Comparison of ENCODE assay signal across 1 cellular context in the genomic region with DNA sequence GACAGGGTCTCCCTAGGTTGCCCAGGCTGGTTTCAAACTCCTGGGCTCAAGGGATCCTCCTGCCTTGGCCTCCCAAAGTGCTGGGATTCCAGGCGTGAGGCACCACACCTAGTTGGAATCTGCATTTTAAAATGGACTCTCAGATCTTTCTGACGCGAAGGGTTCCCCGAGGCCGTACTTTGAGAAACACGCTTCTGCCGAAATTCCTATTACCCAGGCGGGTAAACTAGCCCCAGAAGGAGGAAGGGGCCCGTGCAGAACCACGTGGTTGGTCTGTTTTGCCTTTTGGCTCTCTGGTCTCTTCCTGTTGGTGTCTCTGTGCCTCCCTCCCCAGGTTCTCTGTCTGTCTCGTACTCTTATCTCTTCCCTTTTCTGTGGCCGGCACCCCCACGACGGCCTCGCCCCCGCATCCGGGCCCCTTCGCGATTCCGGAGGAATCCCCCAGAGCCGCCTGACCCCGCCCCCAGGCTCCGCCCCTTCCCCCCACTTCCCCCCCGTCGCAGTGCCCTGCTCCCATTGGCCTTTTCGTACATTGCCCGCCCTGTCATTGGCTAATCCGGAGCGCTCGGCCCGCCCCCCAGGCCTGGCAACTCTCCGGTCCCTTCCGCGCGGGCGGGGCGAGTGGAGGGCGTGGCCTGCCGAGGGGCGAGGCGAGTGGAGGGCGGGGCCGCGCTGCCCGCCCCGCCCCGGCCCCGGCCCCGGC.
A peak's percentile ranks its signal among the peaks of the same experiment; 100 is the strongest.
TF ChIP-seq lines count a peak whose summit lies in the region.

A gene (plus strand): TSS at position 689 of the 703 bp plus-strand sequence. CDS start 12,354 bp downstream, outside the sequence.

TF ChIP-seq in WTC11, 78 proteins besides CTCF, POLR2A, EP300 and RAD21 (continued from another document):
- TF ChIP-seq FOXP1 (CRISPR knock-in tag; IDR thresholded peaks at IDR 0.05; ENCODE audit: borderline replicate concordance), result no peak
- TF ChIP-seq SMAD3 (CRISPR knock-in tag; IDR thresholded peaks at IDR 0.05; ENCODE audit: borderline replicate concordance), result no peak
- TF ChIP-seq, protein P1, sequence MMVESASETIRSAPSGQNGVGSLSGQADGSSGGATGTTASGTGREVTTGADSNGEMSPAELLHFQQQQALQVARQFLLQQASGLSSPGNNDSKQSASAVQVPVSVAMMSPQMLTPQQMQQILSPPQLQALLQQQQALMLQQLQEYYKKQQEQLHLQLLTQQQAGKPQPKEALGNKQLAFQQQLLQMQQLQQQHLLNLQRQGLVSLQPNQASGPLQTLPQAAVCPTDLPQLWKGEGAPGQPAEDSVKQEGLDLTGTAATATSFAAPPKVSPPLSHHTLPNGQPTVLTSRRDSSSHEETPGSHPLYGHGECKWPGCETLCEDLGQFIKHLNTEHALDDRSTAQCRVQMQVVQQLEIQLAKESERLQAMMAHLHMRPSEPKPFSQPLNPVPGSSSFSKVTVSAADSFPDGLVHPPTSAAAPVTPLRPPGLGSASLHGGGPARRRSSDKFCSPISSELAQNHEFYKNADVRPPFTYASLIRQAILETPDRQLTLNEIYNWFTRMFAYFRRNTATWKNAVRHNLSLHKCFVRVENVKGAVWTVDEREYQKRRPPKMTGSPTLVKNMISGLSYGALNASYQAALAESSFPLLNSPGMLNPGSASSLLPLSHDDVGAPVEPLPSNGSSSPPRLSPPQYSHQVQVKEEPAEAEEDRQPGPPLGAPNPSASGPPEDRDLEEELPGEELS (CRISPR knock-in tag; IDR thresholded peaks at IDR 0.05), result no peak
- no peak for TF ChIP-seq TEAD4 (CRISPR knock-in tag; IDR thresholded peaks at IDR 0.05)
- TF ChIP-seq, protein P2, sequence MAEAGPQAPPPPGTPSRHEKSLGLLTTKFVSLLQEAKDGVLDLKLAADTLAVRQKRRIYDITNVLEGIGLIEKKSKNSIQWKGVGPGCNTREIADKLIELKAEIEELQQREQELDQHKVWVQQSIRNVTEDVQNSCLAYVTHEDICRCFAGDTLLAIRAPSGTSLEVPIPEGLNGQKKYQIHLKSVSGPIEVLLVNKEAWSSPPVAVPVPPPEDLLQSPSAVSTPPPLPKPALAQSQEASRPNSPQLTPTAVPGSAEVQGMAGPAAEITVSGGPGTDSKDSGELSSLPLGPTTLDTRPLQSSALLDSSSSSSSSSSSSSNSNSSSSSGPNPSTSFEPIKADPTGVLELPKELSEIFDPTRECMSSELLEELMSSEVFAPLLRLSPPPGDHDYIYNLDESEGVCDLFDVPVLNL (CRISPR knock-in tag; IDR thresholded peaks at IDR 0.05; ENCODE audit: borderline replicate concordance, low read depth), result no peak
- TF ChIP-seq, protein P3, sequence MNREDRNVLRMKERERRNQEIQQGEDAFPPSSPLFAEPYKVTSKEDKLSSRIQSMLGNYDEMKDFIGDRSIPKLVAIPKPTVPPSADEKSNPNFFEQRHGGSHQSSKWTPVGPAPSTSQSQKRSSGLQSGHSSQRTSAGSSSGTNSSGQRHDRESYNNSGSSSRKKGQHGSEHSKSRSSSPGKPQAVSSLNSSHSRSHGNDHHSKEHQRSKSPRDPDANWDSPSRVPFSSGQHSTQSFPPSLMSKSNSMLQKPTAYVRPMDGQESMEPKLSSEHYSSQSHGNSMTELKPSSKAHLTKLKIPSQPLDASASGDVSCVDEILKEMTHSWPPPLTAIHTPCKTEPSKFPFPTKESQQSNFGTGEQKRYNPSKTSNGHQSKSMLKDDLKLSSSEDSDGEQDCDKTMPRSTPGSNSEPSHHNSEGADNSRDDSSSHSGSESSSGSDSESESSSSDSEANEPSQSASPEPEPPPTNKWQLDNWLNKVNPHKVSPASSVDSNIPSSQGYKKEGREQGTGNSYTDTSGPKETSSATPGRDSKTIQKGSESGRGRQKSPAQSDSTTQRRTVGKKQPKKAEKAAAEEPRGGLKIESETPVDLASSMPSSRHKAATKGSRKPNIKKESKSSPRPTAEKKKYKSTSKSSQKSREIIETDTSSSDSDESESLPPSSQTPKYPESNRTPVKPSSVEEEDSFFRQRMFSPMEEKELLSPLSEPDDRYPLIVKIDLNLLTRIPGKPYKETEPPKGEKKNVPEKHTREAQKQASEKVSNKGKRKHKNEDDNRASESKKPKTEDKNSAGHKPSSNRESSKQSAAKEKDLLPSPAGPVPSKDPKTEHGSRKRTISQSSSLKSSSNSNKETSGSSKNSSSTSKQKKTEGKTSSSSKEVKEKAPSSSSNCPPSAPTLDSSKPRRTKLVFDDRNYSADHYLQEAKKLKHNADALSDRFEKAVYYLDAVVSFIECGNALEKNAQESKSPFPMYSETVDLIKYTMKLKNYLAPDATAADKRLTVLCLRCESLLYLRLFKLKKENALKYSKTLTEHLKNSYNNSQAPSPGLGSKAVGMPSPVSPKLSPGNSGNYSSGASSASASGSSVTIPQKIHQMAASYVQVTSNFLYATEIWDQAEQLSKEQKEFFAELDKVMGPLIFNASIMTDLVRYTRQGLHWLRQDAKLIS (CRISPR knock-in tag; IDR thresholded peaks at IDR 0.05; ENCODE audit: borderline replicate concordance), result no peak
- TF ChIP-seq CREB1 (CRISPR knock-in tag; IDR thresholded peaks at IDR 0.05), result no peak
- peak; percentile 75 for TF ChIP-seq NFYB (CRISPR knock-in tag; conservative IDR thresholded peaks at IDR 0.05; ENCODE audit: low read depth)
- TF ChIP-seq, protein P4, sequence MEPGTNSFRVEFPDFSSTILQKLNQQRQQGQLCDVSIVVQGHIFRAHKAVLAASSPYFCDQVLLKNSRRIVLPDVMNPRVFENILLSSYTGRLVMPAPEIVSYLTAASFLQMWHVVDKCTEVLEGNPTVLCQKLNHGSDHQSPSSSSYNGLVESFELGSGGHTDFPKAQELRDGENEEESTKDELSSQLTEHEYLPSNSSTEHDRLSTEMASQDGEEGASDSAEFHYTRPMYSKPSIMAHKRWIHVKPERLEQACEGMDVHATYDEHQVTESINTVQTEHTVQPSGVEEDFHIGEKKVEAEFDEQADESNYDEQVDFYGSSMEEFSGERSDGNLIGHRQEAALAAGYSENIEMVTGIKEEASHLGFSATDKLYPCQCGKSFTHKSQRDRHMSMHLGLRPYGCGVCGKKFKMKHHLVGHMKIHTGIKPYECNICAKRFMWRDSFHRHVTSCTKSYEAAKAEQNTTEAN (CRISPR knock-in tag; IDR thresholded peaks at IDR 0.05), result no peak
- TF ChIP-seq, protein P5, sequence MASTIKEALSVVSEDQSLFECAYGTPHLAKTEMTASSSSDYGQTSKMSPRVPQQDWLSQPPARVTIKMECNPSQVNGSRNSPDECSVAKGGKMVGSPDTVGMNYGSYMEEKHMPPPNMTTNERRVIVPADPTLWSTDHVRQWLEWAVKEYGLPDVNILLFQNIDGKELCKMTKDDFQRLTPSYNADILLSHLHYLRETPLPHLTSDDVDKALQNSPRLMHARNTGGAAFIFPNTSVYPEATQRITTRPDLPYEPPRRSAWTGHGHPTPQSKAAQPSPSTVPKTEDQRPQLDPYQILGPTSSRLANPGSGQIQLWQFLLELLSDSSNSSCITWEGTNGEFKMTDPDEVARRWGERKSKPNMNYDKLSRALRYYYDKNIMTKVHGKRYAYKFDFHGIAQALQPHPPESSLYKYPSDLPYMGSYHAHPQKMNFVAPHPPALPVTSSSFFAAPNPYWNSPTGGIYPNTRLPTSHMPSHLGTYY (CRISPR knock-in tag; IDR thresholded peaks at IDR 0.05), result no peak
- TF ChIP-seq, protein P6, sequence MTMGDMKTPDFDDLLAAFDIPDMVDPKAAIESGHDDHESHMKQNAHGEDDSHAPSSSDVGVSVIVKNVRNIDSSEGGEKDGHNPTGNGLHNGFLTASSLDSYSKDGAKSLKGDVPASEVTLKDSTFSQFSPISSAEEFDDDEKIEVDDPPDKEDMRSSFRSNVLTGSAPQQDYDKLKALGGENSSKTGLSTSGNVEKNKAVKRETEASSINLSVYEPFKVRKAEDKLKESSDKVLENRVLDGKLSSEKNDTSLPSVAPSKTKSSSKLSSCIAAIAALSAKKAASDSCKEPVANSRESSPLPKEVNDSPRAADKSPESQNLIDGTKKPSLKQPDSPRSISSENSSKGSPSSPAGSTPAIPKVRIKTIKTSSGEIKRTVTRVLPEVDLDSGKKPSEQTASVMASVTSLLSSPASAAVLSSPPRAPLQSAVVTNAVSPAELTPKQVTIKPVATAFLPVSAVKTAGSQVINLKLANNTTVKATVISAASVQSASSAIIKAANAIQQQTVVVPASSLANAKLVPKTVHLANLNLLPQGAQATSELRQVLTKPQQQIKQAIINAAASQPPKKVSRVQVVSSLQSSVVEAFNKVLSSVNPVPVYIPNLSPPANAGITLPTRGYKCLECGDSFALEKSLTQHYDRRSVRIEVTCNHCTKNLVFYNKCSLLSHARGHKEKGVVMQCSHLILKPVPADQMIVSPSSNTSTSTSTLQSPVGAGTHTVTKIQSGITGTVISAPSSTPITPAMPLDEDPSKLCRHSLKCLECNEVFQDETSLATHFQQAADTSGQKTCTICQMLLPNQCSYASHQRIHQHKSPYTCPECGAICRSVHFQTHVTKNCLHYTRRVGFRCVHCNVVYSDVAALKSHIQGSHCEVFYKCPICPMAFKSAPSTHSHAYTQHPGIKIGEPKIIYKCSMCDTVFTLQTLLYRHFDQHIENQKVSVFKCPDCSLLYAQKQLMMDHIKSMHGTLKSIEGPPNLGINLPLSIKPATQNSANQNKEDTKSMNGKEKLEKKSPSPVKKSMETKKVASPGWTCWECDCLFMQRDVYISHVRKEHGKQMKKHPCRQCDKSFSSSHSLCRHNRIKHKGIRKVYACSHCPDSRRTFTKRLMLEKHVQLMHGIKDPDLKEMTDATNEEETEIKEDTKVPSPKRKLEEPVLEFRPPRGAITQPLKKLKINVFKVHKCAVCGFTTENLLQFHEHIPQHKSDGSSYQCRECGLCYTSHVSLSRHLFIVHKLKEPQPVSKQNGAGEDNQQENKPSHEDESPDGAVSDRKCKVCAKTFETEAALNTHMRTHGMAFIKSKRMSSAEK (CRISPR knock-in tag; IDR thresholded peaks at IDR 0.05; ENCODE audit: borderline replicate concordance), result no peak
- no peak for TF ChIP-seq TEAD1 (CRISPR knock-in tag; IDR thresholded peaks at IDR 0.05)
TF ChIP-seq in WTC11: peak in this region for 4.
